Comparison of ENCODE assay signal across 34 cellular contexts in the genomic region with DNA sequence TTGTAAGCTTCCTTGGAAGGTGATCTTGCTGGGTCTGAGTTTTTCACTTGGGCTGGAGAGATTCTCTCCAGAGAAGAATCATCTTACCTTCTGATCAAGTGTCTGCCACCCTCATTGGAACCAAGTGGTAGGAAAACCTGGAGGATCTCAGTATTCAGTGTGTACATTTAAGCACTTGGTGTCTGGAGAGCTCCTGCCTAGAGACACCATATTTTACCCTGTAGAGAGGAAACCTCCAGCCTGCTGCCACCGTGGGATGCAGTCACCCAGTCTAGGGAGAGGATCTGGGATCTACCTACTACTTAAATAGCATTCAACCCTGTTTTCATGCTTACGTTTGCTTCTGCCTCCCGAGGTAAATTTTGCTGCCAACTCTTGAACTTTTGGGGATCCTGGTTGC.
A peak's percentile ranks its signal among the peaks of the same experiment; 100 is the strongest.
DNase-seq lines count a peak whose midpoint lies in the region; ATAC-seq, FAIRE-seq and TF ChIP-seq lines count a peak whose summit lies in the region.
"Had no signal": no experiment of that assay in that cellular context is flagged by ENCODE, and none has a peak within 500 bp of the region (broad histone marks: within the 10 kb centered on the region; RNA-seq: fewer than 3 reads in every experiment).

No MANE protein-coding gene starts in this region.

- WGBS in A549 (ENCODE audit: missing lambda C conversion rate), result 4% methylated on average over 3 of the region's 3 CpGs

- ATAC-seq in A549 (no peak), HG03159 (IDR thresholded peaks at IDR 0.05; ENCODE audit: unreplicated experiment) (no peak), GM21447 (IDR thresholded peaks at IDR 0.05; ENCODE audit: unreplicated experiment) (no peak)
- ATAC-seq: CD8-positive, alpha-beta T cell had no signal

- POLR2A ChIA-PET in A549 (lab: Yijun Ruan, JAX), result no interaction called here

- no peak for TF ChIP-seq CTCF in A549 (IDR thresholded peaks at IDR 0.05)

- DNase-seq in activated CD4-positive, alpha-beta T cell treated with anti-CD3 and anti-CD28 coated beads, Interleukin-2, amount 10 ng/mL, durations not matched to agents 24 days and 14 days, result peak; percentile 20
- DNase-seq in activated CD4-positive, alpha-beta T cell treated with anti-CD3 and anti-CD28 coated beads, Interleukin-2, amount 50 U/mL, for 4 hours, result no peak
- no peak for DNase-seq in A549 (ENCODE audit: low read depth in 1 of 2, low spot score in 1 of 2)
- peak; percentile 11 for DNase-seq in left kidney (ENCODE audit: low read depth, low spot score)
- DNase-seq: 8988T; ACHN; AML-193; BE2C; C1 segment of cervical spinal cord; Caco-2; Calu3; CD4-positive, alpha-beta memory T cell; CD4-positive, alpha-beta T cell; CD4-positive, CD25-positive, alpha-beta regulatory T cell; CD8-positive, alpha-beta memory T cell; CD8-positive, alpha-beta T cell; COR-L47; DMS 273 treated with DMSO at 0.1 percent for 48 hours; DMS153; DMS53; DMS79; DMS79 treated with DMSO at 0.1 percent for 48 hours; DND-41; EL had no signal

- H3K4me1 Mint-ChIP-seq in activated CD4-positive, alpha-beta T cell treated with anti-CD3 and anti-CD28 coated beads, Interleukin-2, amount 10 ng/mL, durations not matched to agents 24 days and 14 days, result peaks cover 4% of the 10 kb centered on the region
- H3K4me1 Mint-ChIP-seq: B cell had no signal

- no peak for TF ChIP-seq EP300 in A549 (IDR thresholded peaks at IDR 0.05)

- no peak for TF ChIP-seq POLR2A in A549 (IDR thresholded peaks at IDR 0.05; ENCODE audit: low read length)

- H3K9me3 ChIP-seq in A549, result 0 out of 3 replicates have a peak, but pooled peaks cover 5% of the 10 kb centered on the region
- H3K9me3 ChIP-seq: BE2C, Caco-2 had no signal

- H3K36me3 Mint-ChIP-seq in activated CD4-positive, alpha-beta T cell treated with anti-CD3 and anti-CD28 coated beads, Interleukin-2, amount 10 ng/mL, durations not matched to agents 24 days and 14 days (ENCODE audit: low read depth), result no peaks in the 10 kb centered on the region
- H3K36me3 Mint-ChIP-seq: CD14-positive monocyte; CD4-positive, alpha-beta memory T cell; CD4-positive, CD25-positive, alpha-beta regulatory T cell; CD8-positive, alpha-beta T cell had no signal

- H3K27ac ChIP-seq in A549, result no peak overlapping the region
- H3K27ac ChIP-seq: 22Rv1; BLaER1; BLaER1 treated with 17β-estradiol and CSF1 and Interleukin-3, amounts not matched to agents 10 nM and 100 nM; C4-2B had no signal

- no peak overlapping the region for H3K4me3 ChIP-seq in A549
- H3K4me3 ChIP-seq: BLaER1; BLaER1 treated with 17β-estradiol and CSF1 and Interleukin-3, amounts not matched to agents 10 nM and 100 nM had no signal

- H3K4me2 ChIP-seq in A549, result no peak overlapping the region
- H3K4me2 ChIP-seq: BLaER1; BLaER1 treated with 17β-estradiol and CSF1 and Interleukin-3, amounts not matched to agents 10 nM and 100 nM had no signal

- intact Hi-C loops in activated CD4-positive, alpha-beta T cell treated with anti-CD3 and anti-CD28 coated beads, Interleukin-2, amount 10 ng/mL, durations not matched to agents 24 days and 14 days (cut with micrococcal nuclease), result no loop called here

- no peak overlapping the region for H3K4me3 Mint-ChIP-seq in activated CD4-positive, alpha-beta T cell treated with anti-CD3 and anti-CD28 coated beads, Interleukin-2, amount 10 ng/mL, durations not matched to agents 24 days and 14 days
- H3K4me3 Mint-ChIP-seq: B cell; CD14-positive monocyte; CD4-positive, alpha-beta memory T cell; CD4-positive, alpha-beta T cell; CD4-positive, CD25-positive, alpha-beta regulatory T cell; CD8-positive, alpha-beta memory T cell; CD8-positive, alpha-beta T cell had no signal

- FAIRE-seq in A549 (lab: Jason Lieb, UNC), result no peak
- FAIRE-seq: A204.1, D721Med had no signal

- TF ChIP-seq RAD21 in A549 (conservative IDR thresholded peaks at IDR 0.05 in 1 of 2, IDR thresholded peaks at IDR 0.05 in 1 of 2), result no peak

- CTCF ChIA-PET in A549 (lab: Yijun Ruan, JAX), result interaction anchor here (0.6 kb wide), 1 partner anchor 16 kb away, joined by 3 read pairs; no protein-coding TSS in a partner anchor

- H3K27ac Mint-ChIP-seq in activated CD4-positive, alpha-beta T cell treated with anti-CD3 and anti-CD28 coated beads, Interleukin-2, amount 10 ng/mL, durations not matched to agents 24 days and 14 days, result no peak overlapping the region
- H3K27ac Mint-ChIP-seq: B cell; CD14-positive monocyte; CD4-positive, alpha-beta memory T cell; CD4-positive, alpha-beta T cell; CD8-positive, alpha-beta T cell had no signal

- peaks cover 5% of the 10 kb centered on the region for H3K9me3 Mint-ChIP-seq in activated CD4-positive, alpha-beta T cell treated with anti-CD3 and anti-CD28 coated beads, Interleukin-2, amount 10 ng/mL, durations not matched to agents 24 days and 14 days
- H3K9me3 Mint-ChIP-seq: CD4-positive, alpha-beta T cell had no signal

- no peaks in the 10 kb centered on the region for H3K4me1 ChIP-seq in A549
- H3K4me1 ChIP-seq: BE2C, BLaER1, Caco-2 had no signal

- peaks cover 15% of the 10 kb centered on the region for H3K27me3 Mint-ChIP-seq in activated CD4-positive, alpha-beta T cell treated with anti-CD3 and anti-CD28 coated beads, Interleukin-2, amount 10 ng/mL, durations not matched to agents 24 days and 14 days
- H3K27me3 Mint-ChIP-seq: CD4-positive, alpha-beta T cell had no signal

TF ChIP-seq in A549, 52 proteins besides CTCF, POLR2A, EP300 and RAD21:
- TF ChIP-seq, protein P1, sequence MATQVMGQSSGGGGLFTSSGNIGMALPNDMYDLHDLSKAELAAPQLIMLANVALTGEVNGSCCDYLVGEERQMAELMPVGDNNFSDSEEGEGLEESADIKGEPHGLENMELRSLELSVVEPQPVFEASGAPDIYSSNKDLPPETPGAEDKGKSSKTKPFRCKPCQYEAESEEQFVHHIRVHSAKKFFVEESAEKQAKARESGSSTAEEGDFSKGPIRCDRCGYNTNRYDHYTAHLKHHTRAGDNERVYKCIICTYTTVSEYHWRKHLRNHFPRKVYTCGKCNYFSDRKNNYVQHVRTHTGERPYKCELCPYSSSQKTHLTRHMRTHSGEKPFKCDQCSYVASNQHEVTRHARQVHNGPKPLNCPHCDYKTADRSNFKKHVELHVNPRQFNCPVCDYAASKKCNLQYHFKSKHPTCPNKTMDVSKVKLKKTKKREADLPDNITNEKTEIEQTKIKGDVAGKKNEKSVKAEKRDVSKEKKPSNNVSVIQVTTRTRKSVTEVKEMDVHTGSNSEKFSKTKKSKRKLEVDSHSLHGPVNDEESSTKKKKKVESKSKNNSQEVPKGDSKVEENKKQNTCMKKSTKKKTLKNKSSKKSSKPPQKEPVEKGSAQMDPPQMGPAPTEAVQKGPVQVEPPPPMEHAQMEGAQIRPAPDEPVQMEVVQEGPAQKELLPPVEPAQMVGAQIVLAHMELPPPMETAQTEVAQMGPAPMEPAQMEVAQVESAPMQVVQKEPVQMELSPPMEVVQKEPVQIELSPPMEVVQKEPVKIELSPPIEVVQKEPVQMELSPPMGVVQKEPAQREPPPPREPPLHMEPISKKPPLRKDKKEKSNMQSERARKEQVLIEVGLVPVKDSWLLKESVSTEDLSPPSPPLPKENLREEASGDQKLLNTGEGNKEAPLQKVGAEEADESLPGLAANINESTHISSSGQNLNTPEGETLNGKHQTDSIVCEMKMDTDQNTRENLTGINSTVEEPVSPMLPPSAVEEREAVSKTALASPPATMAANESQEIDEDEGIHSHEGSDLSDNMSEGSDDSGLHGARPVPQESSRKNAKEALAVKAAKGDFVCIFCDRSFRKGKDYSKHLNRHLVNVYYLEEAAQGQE (IDR thresholded peaks at IDR 0.05), result peak; percentile 50; the same call in 1 of the 2 replicates
- no peak for TF ChIP-seq HES2 (IDR thresholded peaks at IDR 0.05)

Comparison
In these comparisons a context has a peak if more than half of its experiments do, and no peak if none do; other contexts are left out.
1. DNase-seq: peak in activated CD4-positive, alpha-beta T cell treated with anti-CD3 and anti-CD28 coated beads, Interleukin-2, amount 10 ng/mL, durations not matched to agents 24 days and 14 days (single experiment) and left kidney (single experiment); none in activated CD4-positive, alpha-beta T cell treated with anti-CD3 and anti-CD28 coated beads, Interleukin-2, amount 50 U/mL, for 4 hours (0 of 2) and A549 (0 of 2).